Comparison of ENCODE assay signal across 8 cellular contexts in genomic region chr15:79007066-79007465, GRCh38.
A peak's percentile ranks its signal among the peaks of the same experiment; 100 is the strongest.
DNase-seq lines count a peak whose midpoint lies in the region; ATAC-seq and TF ChIP-seq lines count a peak whose summit lies in the region.

No MANE protein-coding gene starts in this region.

- 64% methylated on average over 3 of the region's 3 CpGs for WGBS in esophagus muscularis mucosa
- WGBS in trophoblast cell (ENCODE audit: extremely low coverage, insufficient coverage, insufficient read length): no CpG with 5 or more reads among the region's 3 CpGs

- H2AK5ac ChIP-seq in trophoblast cell (ENCODE audit: low read length): no peak overlapping the region

- intact Hi-C loops in Right ventricle myocardium superior (cut with DNase I): loop anchor here (10.0 kb wide), 1 partner anchor 92 kb away; no protein-coding TSS in a partner anchor
- intact Hi-C loops in cardiac septum (cut with DNase I): no loop called here
- intact Hi-C loops in esophagus muscularis mucosa (cut with DNase I): no loop called here

- no peak overlapping the region for H3K9ac ChIP-seq in trophoblast cell (ENCODE audit: low read length)

- H2BK5ac ChIP-seq in trophoblast cell (ENCODE audit: low read depth, low read length, poor library complexity): no peak overlapping the region

- no peak overlapping the region for H3K4ac ChIP-seq in trophoblast cell (ENCODE audit: low read depth, low read length)

- H3K27ac ChIP-seq in esophagus muscularis mucosa (replicated peaks in 1 of 4) (no peak overlapping the region), trophoblast cell (ENCODE audit: low read depth, low read length) (no peak overlapping the region)

- H3K79me2 ChIP-seq in trophoblast cell (ENCODE audit: control insufficient read depth, insufficient read depth, low read length, poor library complexity): no peaks in the 10 kb centered on the region

- TF ChIP-seq CTCF in esophagus muscularis mucosa (IDR thresholded peaks at IDR 0.05): peak in 2 of 3 experiments; percentile 16 to 45

- no peak overlapping the region for H3K18ac ChIP-seq in trophoblast cell (ENCODE audit: low read length)

- DNase-seq in Right ventricle myocardium superior (peak; percentile 72), cardiac septum (ENCODE audit: low spot score) (no peak), RKO (ENCODE audit: low spot score) (peak; percentile 19), esophagus muscularis mucosa (ENCODE audit: extremely low spot score) (no peak), trophoblast cell (peak; percentile 55 to 71), NCI-H2029 (lab: John Stamatoyannopoulos, UW) (no peak), pons (ENCODE audit: low spot score) (no peak)

- H2AFZ ChIP-seq in trophoblast cell (ENCODE audit: insufficient read depth, low read length, poor library complexity): no peak overlapping the region

- H3K79me1 ChIP-seq in trophoblast cell (ENCODE audit: low read length): peaks cover 15% of the 10 kb centered on the region

- peak; percentile 72 for ATAC-seq in Right ventricle myocardium superior (ENCODE audit: poor library complexity)
- no peak for ATAC-seq in GM19467 (IDR thresholded peaks at IDR 0.05; ENCODE audit: unreplicated experiment)

- H4K91ac ChIP-seq in trophoblast cell (ENCODE audit: low read depth, low read length): no peak overlapping the region

- H3K36me3 ChIP-seq in esophagus muscularis mucosa: no peaks in the 10 kb centered on the region
- H3K36me3 ChIP-seq in trophoblast cell (ENCODE audit: control insufficient read depth in 1 of 2, insufficient read depth in 2 of 2, low read length in 2 of 2): no peaks in the 10 kb centered on the region

- H3K27me3 ChIP-seq in esophagus muscularis mucosa: no peaks in the 10 kb centered on the region
- H3K27me3 ChIP-seq in trophoblast cell (ENCODE audit: insufficient read depth, low read length): no peaks in the 10 kb centered on the region

- H3K9me3 ChIP-seq in esophagus muscularis mucosa: no peaks in the 10 kb centered on the region
- H3K9me3 ChIP-seq in trophoblast cell (ENCODE audit: insufficient read depth, low read depth, low read length): no peaks in the 10 kb centered on the region

- H3K14ac ChIP-seq in trophoblast cell (ENCODE audit: low read length): no peak overlapping the region

- TF ChIP-seq POLR2A in esophagus muscularis mucosa (IDR thresholded peaks at IDR 0.05; ENCODE audit: low read depth): no peak

- no peak overlapping the region for H4K8ac ChIP-seq in trophoblast cell (ENCODE audit: low read depth, low read length)

- no peak overlapping the region for H3K23ac ChIP-seq in trophoblast cell (ENCODE audit: low read length)

- H2BK12ac ChIP-seq in trophoblast cell (ENCODE audit: low read length): no peak overlapping the region

- no peak overlapping the region for H3K4me2 ChIP-seq in trophoblast cell (ENCODE audit: low read length)

- no peak for TF ChIP-seq EP300 in esophagus muscularis mucosa (IDR thresholded peaks at IDR 0.05)

- no peak overlapping the region for H2BK120ac ChIP-seq in trophoblast cell (ENCODE audit: insufficient read depth, low read length, poor library complexity)

- H3K4me1 ChIP-seq in esophagus muscularis mucosa: peaks cover 0 to 14% (median 6%) of the 10 kb centered on the region in 4 donors
- peaks cover 13 to 22% of the 10 kb centered on the region in 2 experiments for H3K4me1 ChIP-seq in trophoblast cell (ENCODE audit: control insufficient read depth in 1 of 2, insufficient read depth in 2 of 2, low read length in 2 of 2)

- no peak overlapping the region for H3K4me3 ChIP-seq in esophagus muscularis mucosa
- no peak overlapping the region for H3K4me3 ChIP-seq in trophoblast cell (ENCODE audit: low read depth, low read length)

- H4K12ac ChIP-seq in trophoblast cell (ENCODE audit: low read depth, low read length): no peak overlapping the region

Comparison
In these comparisons a context has a peak if more than half of its experiments do, and no peak if none do; other contexts are left out.
1. DNase-seq: peak in Right ventricle myocardium superior (single experiment), RKO (single experiment) and trophoblast cell (2 of 2); none in cardiac septum (single experiment), esophagus muscularis mucosa (single experiment), NCI-H2029 (single experiment) and pons (single experiment).